25 cellular contexts compared by ENCODE assay signal in the genomic region with DNA sequence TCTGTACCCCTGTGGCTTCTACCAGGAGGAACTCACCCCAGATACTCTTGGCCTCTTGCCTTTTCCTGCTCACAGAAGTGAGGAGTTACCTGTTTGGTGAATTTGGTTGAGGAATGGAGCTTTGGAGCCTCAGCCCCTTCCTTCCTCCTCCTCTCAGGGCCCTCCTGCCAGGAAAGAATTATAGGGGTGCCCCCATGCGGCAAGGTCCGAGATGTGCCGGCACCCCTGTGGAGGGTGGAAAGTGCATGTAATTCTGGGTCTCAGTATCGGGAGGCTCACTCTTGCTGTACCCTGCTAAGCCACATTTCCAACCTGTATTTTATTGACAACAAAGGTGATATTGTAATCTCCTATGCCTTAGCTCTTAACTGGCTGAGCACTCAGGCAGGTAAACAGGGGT. TPM values are rescaled to one million over a fixed set of nuclear protein-coding genes. Genes with fewer than 3 reads are reported as not detected.
"Had no signal": no experiment of that assay in that cellular context is flagged by ENCODE, and none has a peak within 500 bp of the region (broad histone marks: within the 10 kb centered on the region; RNA-seq: fewer than 3 reads in every experiment).

No MANE protein-coding gene starts in this region.

- H3K4me1 Mint-ChIP-seq: activated naive CD4-positive, alpha-beta T cell treated with anti-CD3 and anti-CD28 coated beads, Interleukin-2, amount 10 ng/mL, durations not matched to agents 7 days and 5 days; activated naive CD8-positive, alpha-beta T cell treated with anti-CD3 and anti-CD28 coated beads for 36 hours had no signal

- ATAC-seq: activated CD4-positive, CD25-positive, alpha-beta regulatory T cell treated with anti-CD3 and anti-CD28 coated beads, Interleukin-2, amount 50 U/mL, for 24 hours; activated CD8-positive, alpha-beta T cell treated with anti-CD3 and anti-CD28 coated beads for 36 hours; activated T-cell treated with anti-CD3 and anti-CD28 coated beads, Interleukin-2, amount 50 U/mL, for 72 hours had no signal

- H3K4me3 Mint-ChIP-seq: activated CD8-positive, alpha-beta T cell treated with anti-CD3 and anti-CD28 coated beads for 36 hours; activated naive CD4-positive, alpha-beta T cell treated with anti-CD3 and anti-CD28 coated beads, Interleukin-2, amount 10 ng/mL, durations not matched to agents 7 days and 5 days; activated naive CD8-positive, alpha-beta T cell treated with anti-CD3 and anti-CD28 coated beads for 36 hours; activated T-cell treated with anti-CD3 and anti-CD28 coated beads, Interleukin-2, amount 50 U/mL, for 72 hours had no signal

- H3K4me3 ChIP-seq: cardiac muscle cell, MG63, SK-N-MC had no signal

- H3K9me3 ChIP-seq: MG63 had no signal

- H3K36me3 Mint-ChIP-seq: activated naive CD4-positive, alpha-beta T cell treated with anti-CD3 and anti-CD28 coated beads, Interleukin-2, amount 10 ng/mL, durations not matched to agents 7 days and 5 days; activated naive CD8-positive, alpha-beta T cell treated with anti-CD3 and anti-CD28 coated beads for 36 hours had no signal

- H3K27me3 Mint-ChIP-seq: activated CD8-positive, alpha-beta T cell treated with anti-CD3 and anti-CD28 coated beads for 36 hours; activated naive CD8-positive, alpha-beta T cell treated with anti-CD3 and anti-CD28 coated beads for 36 hours had no signal

- H3K9me3 Mint-ChIP-seq: activated CD8-positive, alpha-beta T cell treated with anti-CD3 and anti-CD28 coated beads for 36 hours; activated naive CD4-positive, alpha-beta T cell treated with anti-CD3 and anti-CD28 coated beads, Interleukin-2, amount 10 ng/mL, durations not matched to agents 7 days and 5 days; activated naive CD8-positive, alpha-beta T cell treated with anti-CD3 and anti-CD28 coated beads for 36 hours; activated T-cell treated with anti-CD3 and anti-CD28 coated beads, Interleukin-2, amount 50 U/mL, for 72 hours; activated T-helper 2 cell treated with anti-CD3 and anti-CD28 coated beads, Interferon-gamma antibody, Interleukin-2, Interleukin-4, amounts not matched to agents 10 μg/mL and 5 μg/mL and 100 μg/mL, durations not matched to agents 14 hours and 24 hours and 36 hours had no signal

- H3K27me3 ChIP-seq: brain microvascular endothelial cell, cardiac muscle cell, MG63 had no signal

- H3K27ac Mint-ChIP-seq: activated CD8-positive, alpha-beta T cell treated with anti-CD3 and anti-CD28 coated beads for 36 hours; activated naive CD4-positive, alpha-beta T cell treated with anti-CD3 and anti-CD28 coated beads, Interleukin-2, amount 10 ng/mL, durations not matched to agents 7 days and 5 days; activated naive CD8-positive, alpha-beta T cell treated with anti-CD3 and anti-CD28 coated beads for 36 hours; activated T-cell treated with anti-CD3 and anti-CD28 coated beads, Interleukin-2, amount 50 U/mL, for 72 hours; activated T-helper 2 cell treated with anti-CD3 and anti-CD28 coated beads, Interferon-gamma antibody, Interleukin-2, Interleukin-4, amounts not matched to agents 10 μg/mL and 5 μg/mL and 100 μg/mL, durations not matched to agents 14 hours and 24 hours and 36 hours had no signal

- H3K27ac ChIP-seq: brain microvascular endothelial cell, cardiac muscle cell, SK-N-MC had no signal

- DNase-seq: activated CD4-positive, alpha-beta T cell treated with anti-CD3 and anti-CD28 coated beads for 4 hours; activated CD8-positive, alpha-beta memory T cell treated with anti-CD3 and anti-CD28 coated beads, Interleukin-2, amount 50 U/mL, for 4 hours; activated CD8-positive, alpha-beta T cell treated with anti-CD3 and anti-CD28 coated beads for 36 hours; activated gamma-delta T cell treated with Interleukin-2 at 50 U/mL for 16 hours; activated naive CD4-positive, alpha-beta T cell treated with anti-CD3 and anti-CD28 coated beads, Interleukin-2, amount 10 ng/mL, durations not matched to agents 7 days and 5 days; activated naive CD8-positive, alpha-beta T cell treated with anti-CD3 and anti-CD28 coated beads for 36 hours; activated T-cell treated with anti-CD3 and anti-CD28 coated beads, Interleukin-2, amount 50 U/mL, for 72 hours; brain microvascular endothelial cell; KG1; MG63; MV-4-11; NCI-H1105 treated with DMSO at 0.1 percent for 48 hours; NCI-H1436 treated with DMSO at 0.1 percent for 48 hours; NCI-H187 treated with DMSO at 0.1 percent for 48 hours; NCI-H2171; NCI-H2227 treated with DMSO at 0.1 percent for 48 hours; NCI-H446 treated with DMSO at 0.1 percent for 48 hours; NCI-H526 treated with DMSO at 0.1 percent for 48 hours; NCI-H82 had no signal

- H3K36me3 ChIP-seq: brain microvascular endothelial cell, cardiac muscle cell, MG63 had no signal

RNA-seq across cellular contexts. Expression of a gene that starts 13.7 kb away (rescaled TPM):
- total RNA-seq: RPMI7951 had no signal

RNA-seq across cellular contexts. Expression of a gene that starts 51.9 kb away (rescaled TPM):
- total RNA-seq: activated CD8-positive, alpha-beta T cell treated with anti-CD3 and anti-CD28 coated beads for 36 hours; activated naive CD8-positive, alpha-beta T cell treated with anti-CD3 and anti-CD28 coated beads for 36 hours; activated T-cell treated with anti-CD3 and anti-CD28 coated beads, Interleukin-2, amount 50 U/mL, for 72 hours; activated T-helper 2 cell treated with anti-CD3 and anti-CD28 coated beads, Interferon-gamma antibody, Interleukin-2, Interleukin-4, amounts not matched to agents 10 μg/mL and 5 μg/mL and 100 μg/mL, durations not matched to agents 14 hours and 24 hours and 36 hours; RPMI7951; T-helper 1 cell treated with Interleukin-12 subunit alpha and Interleukin-12 subunit beta and Interleukin-4 antibody, amounts not matched to agents 30 ng/mL and 1 ng/mL, for 36 hours had no signal
